In genomic region chr16:50152386-50152806, GRCh38 we compare ENCODE assay signal across 8 cellular contexts. TPM values are rescaled to one million over a fixed set of nuclear protein-coding genes. Genes with fewer than 3 reads are reported as not detected.
DNase-seq lines count a peak whose midpoint lies in the region; ATAC-seq and TF ChIP-seq lines count a peak whose summit lies in the region.

No MANE protein-coding gene starts in this region.

- H3K9ac ChIP-seq in Loucy (ENCODE audit: low read depth, low read length, poor library complexity, severe bottlenecking), result peak overlapping the region; percentile 74
- H3K9ac ChIP-seq in muscle layer of colon (ENCODE audit: low read length), result peak overlapping the region; percentile 37

- no peaks in the 10 kb centered on the region for H3F3A ChIP-seq in GM23338 (replicated peaks; ENCODE audit: low read depth)
- H3F3A ChIP-seq in Loucy (ENCODE audit: low read depth), result no peaks in the 10 kb centered on the region

- peaks cover 36% of the 10 kb centered on the region for H3K79me2 ChIP-seq in GM23338 (replicated peaks; ENCODE audit: insufficient read depth)
- H3K79me2 ChIP-seq in Loucy (ENCODE audit: insufficient read depth, low read length), result peaks cover 37% of the 10 kb centered on the region

- H2AFZ ChIP-seq in GM23338 (peak overlapping the region; percentile 93), Loucy (ENCODE audit: low read length) (peak overlapping the region; percentile 95)

- TF ChIP-seq CTCF in GM23338 (conservative IDR thresholded peaks at IDR 0.05; ENCODE audit: low read depth in 2 of 2), result no peak
- no peak for TF ChIP-seq CTCF in Loucy (conservative IDR thresholded peaks at IDR 0.05; ENCODE audit: low read length)

- no peaks in the 10 kb centered on the region for H3K9me3 Mint-ChIP-seq in GM23338
- no peaks in the 10 kb centered on the region for H3K9me3 Mint-ChIP-seq in stimulated activated effector memory CD8-positive, alpha-beta T cell treated with anti-CD3 and anti-CD28 coated beads, Interleukin-12 subunit alpha, Interleukin-12 subunit beta, amount 100 ng/mL, for 72 hours

- H3K27ac ChIP-seq in GM23338 (ENCODE audit: low read depth) (peak overlapping the region; percentile 70), muscle layer of colon (ENCODE audit: low read depth, low read length) (peak overlapping the region; percentile 92)

- no peaks in the 10 kb centered on the region for H3K9me2 ChIP-seq in GM23338 (ENCODE audit: insufficient read depth)
- no peaks in the 10 kb centered on the region for H3K9me2 ChIP-seq in Loucy (replicated peaks; ENCODE audit: low read depth, low read length)

- peaks cover 2% of the 10 kb centered on the region; the same call in 1 of the 3 replicates for H3K36me3 Mint-ChIP-seq in GM23338 (ENCODE audit: low read depth)
- H3K36me3 Mint-ChIP-seq in stimulated activated effector memory CD8-positive, alpha-beta T cell treated with anti-CD3 and anti-CD28 coated beads, Interleukin-12 subunit alpha, Interleukin-12 subunit beta, amount 100 ng/mL, for 72 hours, result peaks cover 31% of the 10 kb centered on the region

- H3K4me2 ChIP-seq in GM23338 (peak overlapping the region; percentile 72), Loucy (ENCODE audit: low read depth, low read length, poor library complexity, severe bottlenecking) (peak overlapping the region; percentile 69)

- peak overlapping the region; percentile 87 for H3K4me3 Mint-ChIP-seq in GM23338
- H3K4me3 Mint-ChIP-seq in stimulated activated effector memory CD8-positive, alpha-beta T cell treated with anti-CD3 and anti-CD28 coated beads, Interleukin-12 subunit alpha, Interleukin-12 subunit beta, amount 100 ng/mL, for 72 hours, result peak overlapping the region; percentile 92

- peak; percentile 82 for ATAC-seq in GM23338
- ATAC-seq in stimulated activated effector memory CD8-positive, alpha-beta T cell treated with anti-CD3 and anti-CD28 coated beads, Interleukin-12 subunit alpha, Interleukin-12 subunit beta, amount 100 ng/mL, for 72 hours, result peak; percentile 86

- no peaks in the 10 kb centered on the region for H3K9me3 ChIP-seq in Loucy (ENCODE audit: insufficient read depth, low read depth, low read length)
- H3K9me3 ChIP-seq in muscle layer of colon (ENCODE audit: low read length), result no peaks in the 10 kb centered on the region

- H3K27me3 ChIP-seq in GM23338 (ENCODE audit: insufficient read depth) (no peaks in the 10 kb centered on the region), Loucy (ENCODE audit: insufficient read depth, low read length, poor library complexity, severe bottlenecking) (no peaks in the 10 kb centered on the region), muscle layer of colon (ENCODE audit: control insufficient read depth in 1 of 2, insufficient read depth in 2 of 2, low read length in 2 of 2) (no peaks in the 10 kb centered on the region)

- H3K4me3 ChIP-seq in GM08714 (ENCODE audit: low read length), result peak overlapping the region; percentile 88
- H3K4me3 ChIP-seq in GM23338, result peak overlapping the region; percentile 84
- H3K4me3 ChIP-seq in Loucy (ENCODE audit: low read length, poor library complexity, severe bottlenecking), result peak overlapping the region; percentile 80
- H3K4me3 ChIP-seq in muscle layer of colon (ENCODE audit: low read depth in 1 of 2, low read length in 2 of 2), result peak overlapping the region; percentile 79 to 99

- no peak for DNase-seq in GM23338 (ENCODE audit: low spot score)
- DNase-seq in activated CD4-positive, alpha-beta T cell treated with anti-CD3 and anti-CD28 coated beads, Interleukin-2, amount 50 U/mL, for 48 hours, result peak; percentile 75 to 81
- DNase-seq in effector CD4-positive, alpha-beta T cell, result peak; percentile 60
- peak; percentile 59 to 89 for DNase-seq in stimulated activated effector memory CD8-positive, alpha-beta T cell treated with anti-CD3 and anti-CD28 coated beads, Interleukin-12 subunit alpha, Interleukin-12 subunit beta, amount 100 ng/mL, for 72 hours (ENCODE audit: low spot score in 2 of 2)
- DNase-seq in NCI-H128 (lab: John Stamatoyannopoulos, UW; ENCODE audit: unreplicated experiment), result no peak

- H3K36me3 ChIP-seq in GM23338 (ENCODE audit: insufficient read depth), result no peaks in the 10 kb centered on the region
- H3K36me3 ChIP-seq in Loucy (ENCODE audit: insufficient read depth, low read length), result no peaks in the 10 kb centered on the region
- no peaks in the 10 kb centered on the region for H3K36me3 ChIP-seq in muscle layer of colon (ENCODE audit: insufficient read depth, low read length)

- peak overlapping the region; percentile 83; the same call in 1 of the 2 replicates for H3K27ac Mint-ChIP-seq in GM23338
- peak overlapping the region; percentile 92 for H3K27ac Mint-ChIP-seq in stimulated activated effector memory CD8-positive, alpha-beta T cell treated with anti-CD3 and anti-CD28 coated beads, Interleukin-12 subunit alpha, Interleukin-12 subunit beta, amount 100 ng/mL, for 72 hours

- H4K20me1 ChIP-seq in GM23338 (replicated peaks; ENCODE audit: insufficient read depth) (peaks cover 28% of the 10 kb centered on the region), Loucy (ENCODE audit: insufficient read depth, low read length, poor library complexity, severe bottlenecking) (peaks cover 34% of the 10 kb centered on the region)

- peaks cover 5% of the 10 kb centered on the region for H3K27me3 Mint-ChIP-seq in GM23338 (ENCODE audit: insufficient read depth, low read depth, poor library complexity)

- H3K4me1 Mint-ChIP-seq in GM23338, result peaks cover 19% of the 10 kb centered on the region
- H3K4me1 Mint-ChIP-seq in stimulated activated effector memory CD8-positive, alpha-beta T cell treated with anti-CD3 and anti-CD28 coated beads, Interleukin-12 subunit alpha, Interleukin-12 subunit beta, amount 100 ng/mL, for 72 hours, result peaks cover 36% of the 10 kb centered on the region

- H3K4me1 ChIP-seq in GM23338 (ENCODE audit: insufficient read depth) (peaks cover 16% of the 10 kb centered on the region), Loucy (ENCODE audit: insufficient read depth, low read length, poor library complexity, severe bottlenecking) (peaks cover 31% of the 10 kb centered on the region), muscle layer of colon (ENCODE audit: insufficient read depth, low read length) (peaks cover 17% of the 10 kb centered on the region)

TF ChIP-seq in GM23338, 12 proteins besides CTCF, POLR2A, EP300 and RAD21:
- TF ChIP-seq EZH2phosphoT487 (IDR thresholded peaks at IDR 0.05; ENCODE audit: unreplicated experiment) (no peak), CREB1 (CRISPR knock-in tag; IDR thresholded peaks at IDR 0.05; ENCODE audit: low read depth) (peak; percentile 6; the same call in 1 of the 2 replicates)

RNA-seq across cellular contexts. Expression of gene TENT4B, which starts 0.7 kb away (rescaled TPM):
- 18.3 and 21.3 TPM in 2 replicates for total RNA-seq in GM23338 (2014; rRNA removed; shearing (Covaris generic))
- 16.7 and 17.6 TPM in 2 replicates for polyA plus RNA-seq in GM23338 (2016; fragmentation: Nextera tagmentation; extraction: Ambion mirVana)

Comparison
In these comparisons a context has a peak if more than half of its experiments do, and no peak if none do; other contexts are left out.
1. DNase-seq: peak in activated CD4-positive, alpha-beta T cell treated with anti-CD3 and anti-CD28 coated beads, Interleukin-2, amount 50 U/mL, for 48 hours (2 of 2), effector CD4-positive, alpha-beta T cell (single experiment) and stimulated activated effector memory CD8-positive, alpha-beta T cell treated with anti-CD3 and anti-CD28 coated beads, Interleukin-12 subunit alpha, Interleukin-12 subunit beta, amount 100 ng/mL, for 72 hours (2 of 2); none in GM23338 (single experiment) and NCI-H128 (single experiment).
2. Peak in every context shown above with its lines, with median percentiles within 50 percentile points of each other: H3K4me3 ChIP-seq.